ENCODE assay signal across 9 cellular contexts in the genomic region with DNA sequence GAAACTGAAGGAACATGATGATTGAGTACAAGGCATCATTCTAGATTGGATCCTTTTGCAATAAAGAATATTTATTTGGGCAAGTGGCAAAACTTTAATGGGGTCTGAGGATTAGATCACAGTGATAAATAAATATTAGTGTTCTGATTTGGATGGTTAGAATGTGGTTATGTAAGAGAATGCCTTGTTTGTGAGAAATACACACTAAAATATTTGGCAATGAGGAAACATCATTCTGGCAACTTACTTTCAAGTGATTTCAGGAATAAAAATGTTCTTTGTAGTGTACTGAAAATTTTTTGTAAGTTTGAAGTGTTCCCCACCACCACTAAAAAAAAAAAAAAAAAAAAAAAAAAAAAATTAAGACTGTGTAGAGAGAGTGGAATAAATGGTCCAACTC.
"Had no signal": no experiment of that assay in that cellular context is flagged by ENCODE, and none has a peak within 500 bp of the region (broad histone marks: within the 10 kb centered on the region; RNA-seq: fewer than 3 reads in every experiment).

No MANE protein-coding gene starts in this region.

- H3K27ac Mint-ChIP-seq: HFFc6 had no signal

- H3K9me3 Mint-ChIP-seq: HFFc6 had no signal

- H3K4me3 Mint-ChIP-seq: HFFc6, IgD-negative memory B cell had no signal

- DNase-seq: GM23248, GOT3, H7, HFFc6, KBM-7 had no signal

- H3K9me3 ChIP-seq: HAP-1 had no signal

- FAIRE-seq: HepG2 had no signal

- H2AFZ ChIP-seq: GM23248 had no signal

- H3K36me3 Mint-ChIP-seq: IgD-negative memory B cell had no signal

- H3K4me3 ChIP-seq: GM23248, HAP-1 had no signal

- H3K36me3 ChIP-seq: HAP-1 had no signal

- H3K27ac ChIP-seq: GM23248, HL-60 had no signal

- H3K9ac ChIP-seq: GM23248 had no signal

- H3K4me1 ChIP-seq: HAP-1 had no signal
